Comparison of ENCODE assay signal across 10 cellular contexts in the genomic region with DNA sequence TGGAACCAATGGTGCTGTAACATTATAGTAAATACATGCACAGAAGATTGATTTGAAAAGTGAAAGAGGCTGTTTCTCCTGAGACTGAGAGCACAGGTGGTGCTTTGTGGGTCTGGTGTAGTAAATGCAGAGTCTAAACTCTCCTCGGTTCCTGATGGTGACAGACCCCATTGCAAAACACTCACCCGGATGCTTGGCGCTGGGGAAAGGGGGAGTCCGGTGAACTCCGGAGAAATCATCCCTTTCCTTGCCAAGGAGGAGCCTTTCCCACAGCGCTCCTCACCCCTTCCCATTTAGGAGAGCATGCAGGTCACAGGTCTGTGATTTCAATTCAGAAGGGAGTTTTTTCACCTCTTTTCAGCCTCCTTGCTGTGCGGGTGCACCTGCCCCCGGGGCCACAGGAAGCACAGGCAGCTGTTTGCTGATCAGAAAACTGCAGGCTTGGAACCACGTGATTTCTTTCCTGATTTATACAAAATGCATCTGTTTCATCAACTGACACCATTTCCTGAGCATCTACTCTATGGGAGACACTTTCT.
DNase-seq lines count a peak whose midpoint lies in the region; ATAC-seq, FAIRE-seq and TF ChIP-seq lines count a peak whose summit lies in the region.
"Had no signal": no experiment of that assay in that cellular context is flagged by ENCODE, and none has a peak within 500 bp of the region (broad histone marks: within the 10 kb centered on the region; RNA-seq: fewer than 3 reads in every experiment).

No MANE protein-coding gene starts in this region.

- intact Hi-C loops in GM12878 (cut with micrococcal nuclease; ENCODE audit: unreplicated experiment) = no loop called here

- BruUV-seq in GM12878 (replicated peaks; lab: Mats Ljungman, UMichigan) = no TSS peak

- ATAC-seq in GM21381 (IDR thresholded peaks at IDR 0.05; ENCODE audit: unreplicated experiment) = peak; percentile 55
- ATAC-seq in HG03571 (IDR thresholded peaks at IDR 0.05; ENCODE audit: unreplicated experiment) = peak; percentile 42
- peak; percentile 63 for ATAC-seq in GM12878

- no peaks in the 10 kb centered on the region for H3K27me3 ChIP-seq in GM12878 (replicated peaks in 1 of 2; ENCODE audit: control insufficient read depth in 2 of 2, insufficient read depth in 2 of 2, low read length in 1 of 2)
- H3K27me3 ChIP-seq: neutrophil had no signal

- RAD21 ChIA-PET in GM12878 (lab: Charles Lee; ENCODE audit: unreplicated experiment) = interaction anchor here (1.2 kb wide), 1 partner anchor 32 kb away, joined by 3 read pairs; no protein-coding TSS in a partner anchor

- H3K9ac ChIP-seq in GM12878 (ENCODE audit: control insufficient read depth, insufficient read depth, low read length) = peak overlapping the region; percentile 82

- CTCF ChIA-PET in GM12878 (lab: Yijun Ruan, JAX) = interaction anchor here (1.0 to 1.7 kb wide), 4 partner anchors 9 to 69 kb away, joined by 3 to 5 read pairs (median 4); no protein-coding TSS in a partner anchor

- peak in 1 of 2 experiments; percentile 28; a peak in 2 of 4 replicates for TF ChIP-seq EP300 in GM12878 (IDR thresholded peaks at IDR 0.05; ENCODE audit: borderline replicate concordance in 1 of 2, control insufficient read depth in 1 of 2, low read depth in 2 of 2, low read length in 2 of 2)

- peaks cover 5% of the 10 kb centered on the region for H3K79me2 ChIP-seq in GM12878 (ENCODE audit: control insufficient read depth, insufficient read depth, low read length)

- no peaks in the 10 kb centered on the region for H4K20me1 ChIP-seq in GM12878 (ENCODE audit: control insufficient read depth, insufficient read depth)

- no peak for TF ChIP-seq CTCF in GM12865 (IDR thresholded peaks at IDR 0.05; ENCODE audit: insufficient read depth, low read depth, low read length, missing control alignments)
- TF ChIP-seq CTCF in GM12878 (IDR thresholded peaks at IDR 0.05 in 2 of 3, conservative IDR thresholded peaks at IDR 0.05 in 1 of 3; ENCODE audit: control insufficient read depth in 2 of 3, extremely low read depth in 1 of 3, insufficient read depth in 1 of 3, low read depth in 3 of 3, low read length in 3 of 3) = no peak
- TF ChIP-seq CTCF in GM13976 (IDR thresholded peaks at IDR 0.05; ENCODE audit: borderline replicate concordance, control extremely low read depth, extremely low read depth, insufficient read depth, missing control alignments) = no peak

- DNase-seq in GM12865 (ENCODE audit: low read depth) (peak; percentile 87), GM12878 (ENCODE audit: low read depth, low spot score) (peak; percentile 70), SW480 (ENCODE audit: low spot score) (no peak), GM13976 (ENCODE audit: low spot score) (no peak), midbrain (lab: John Stamatoyannopoulos, UW) (no peak), LoVo (ENCODE audit: low spot score) (no peak)

- 0% methylated on average over 9 of the region's 9 CpGs for WGBS in GM12878 (ENCODE audit: insufficient coverage, insufficient replicate concordance, low lambda C conversion rate, missing lambda C conversion rate)

- H3K9me3 ChIP-seq in GM12878 (replicated peaks; ENCODE audit: control insufficient read depth, insufficient read depth, low read length) = no peaks in the 10 kb centered on the region
- H3K9me3 ChIP-seq: neutrophil had no signal

- H3K27ac ChIP-seq in GM12878 (ENCODE audit: control insufficient read depth, insufficient read depth) = peak overlapping the region; percentile 99
- H3K27ac ChIP-seq: HL-60, neutrophil had no signal

- peaks cover 46% of the 10 kb centered on the region for H3K4me1 ChIP-seq in GM12878 (ENCODE audit: control insufficient read depth, insufficient read depth, low read length)

- peak overlapping the region; percentile 69 for H3K4me3 ChIP-seq in GM12865 (ENCODE audit: low read depth, low read length)
- H3K4me3 ChIP-seq in GM12878 = peak overlapping the region; percentile 35

- POLR2A ChIA-PET in GM12878 (lab: Charles Lee) = interaction anchor here (0.7 kb wide), 1 partner anchor 67 kb away, joined by 3 read pairs; no protein-coding TSS in a partner anchor

- in situ Hi-C loops in GM12878 (cut with MboI) = no loop called here
- in situ Hi-C loops in GM13976 (cut with MboI; ENCODE audit: low sequenced_read_pairs, unreplicated experiment) = no loop called here

- H3K4me2 ChIP-seq in GM12878 (ENCODE audit: control insufficient read depth, insufficient read depth) = peak overlapping the region; percentile 94

- SMC1A ChIA-PET in GM12878 (lab: Charles Lee; ENCODE audit: uncharacterized antibody, unreplicated experiment) = interaction anchor here (1.0 to 1.9 kb wide), 4 partner anchors 24 to 271 kb away, joined by 3 to 7 read pairs (median 3); no protein-coding TSS in a partner anchor

- FAIRE-seq in GM12878 (lab: Jason Lieb, UNC) = no peak

- peak overlapping the region; percentile 92 for H2AFZ ChIP-seq in GM12878 (ENCODE audit: control insufficient read depth, low read depth, low read length)

- no peaks in the 10 kb centered on the region for H3K36me3 ChIP-seq in GM12878 (ENCODE audit: control insufficient read depth in 2 of 2, insufficient read depth in 2 of 2, low read length in 1 of 2)
- H3K36me3 ChIP-seq: neutrophil had no signal

- TF ChIP-seq POLR2A in GM12878 (IDR thresholded peaks at IDR 0.05; ENCODE audit: low read depth, low read length) = no peak

- no peak for TF ChIP-seq RAD21 in GM12878 (IDR thresholded peaks at IDR 0.05; ENCODE audit: insufficient read depth, low read depth, low read length)

TF ChIP-seq in GM12878, 131 proteins besides CTCF, POLR2A, EP300 and RAD21 (continues in another document):
- 0 out of 2 replicates have a peak, but pooled peaks have one; percentile 85 for TF ChIP-seq TCF3 (IDR thresholded peaks at IDR 0.05; ENCODE audit: borderline replicate concordance, insufficient read depth, low read depth, low read length)
- TF ChIP-seq, protein P1, sequence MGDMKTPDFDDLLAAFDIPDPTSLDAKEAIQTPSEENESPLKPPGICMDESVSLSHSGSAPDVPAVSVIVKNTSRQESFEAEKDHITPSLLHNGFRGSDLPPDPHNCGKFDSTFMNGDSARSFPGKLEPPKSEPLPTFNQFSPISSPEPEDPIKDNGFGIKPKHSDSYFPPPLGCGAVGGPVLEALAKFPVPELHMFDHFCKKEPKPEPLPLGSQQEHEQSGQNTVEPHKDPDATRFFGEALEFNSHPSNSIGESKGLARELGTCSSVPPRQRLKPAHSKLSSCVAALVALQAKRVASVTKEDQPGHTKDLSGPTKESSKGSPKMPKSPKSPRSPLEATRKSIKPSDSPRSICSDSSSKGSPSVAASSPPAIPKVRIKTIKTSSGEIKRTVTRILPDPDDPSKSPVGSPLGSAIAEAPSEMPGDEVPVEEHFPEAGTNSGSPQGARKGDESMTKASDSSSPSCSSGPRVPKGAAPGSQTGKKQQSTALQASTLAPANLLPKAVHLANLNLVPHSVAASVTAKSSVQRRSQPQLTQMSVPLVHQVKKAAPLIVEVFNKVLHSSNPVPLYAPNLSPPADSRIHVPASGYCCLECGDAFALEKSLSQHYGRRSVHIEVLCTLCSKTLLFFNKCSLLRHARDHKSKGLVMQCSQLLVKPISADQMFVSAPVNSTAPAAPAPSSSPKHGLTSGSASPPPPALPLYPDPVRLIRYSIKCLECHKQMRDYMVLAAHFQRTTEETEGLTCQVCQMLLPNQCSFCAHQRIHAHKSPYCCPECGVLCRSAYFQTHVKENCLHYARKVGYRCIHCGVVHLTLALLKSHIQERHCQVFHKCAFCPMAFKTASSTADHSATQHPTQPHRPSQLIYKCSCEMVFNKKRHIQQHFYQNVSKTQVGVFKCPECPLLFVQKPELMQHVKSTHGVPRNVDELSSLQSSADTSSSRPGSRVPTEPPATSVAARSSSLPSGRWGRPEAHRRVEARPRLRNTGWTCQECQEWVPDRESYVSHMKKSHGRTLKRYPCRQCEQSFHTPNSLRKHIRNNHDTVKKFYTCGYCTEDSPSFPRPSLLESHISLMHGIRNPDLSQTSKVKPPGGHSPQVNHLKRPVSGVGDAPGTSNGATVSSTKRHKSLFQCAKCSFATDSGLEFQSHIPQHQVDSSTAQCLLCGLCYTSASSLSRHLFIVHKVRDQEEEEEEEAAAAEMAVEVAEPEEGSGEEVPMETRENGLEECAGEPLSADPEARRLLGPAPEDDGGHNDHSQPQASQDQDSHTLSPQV (IDR thresholded peaks at IDR 0.05) = no peak
- TF ChIP-seq SMAD1 (IDR thresholded peaks at IDR 0.05; ENCODE audit: low read depth, partially characterized antibody) = no peak
- no peak for TF ChIP-seq MYB (IDR thresholded peaks at IDR 0.05; ENCODE audit: borderline replicate concordance, low read depth, low read length)
- peak; percentile 32; the same call in 1 of the 2 replicates for TF ChIP-seq PAX5 (IDR thresholded peaks at IDR 0.05; ENCODE audit: borderline replicate concordance, low read depth, low read length)
- no peak for TF ChIP-seq BMI1 (IDR thresholded peaks at IDR 0.05; ENCODE audit: borderline replicate concordance)

Comparison
In these comparisons a context has a peak if more than half of its experiments do, and no peak if none do; other contexts are left out.
1. DNase-seq: peak in GM12865 (single experiment) and GM12878 (single experiment); none in SW480 (single experiment), GM13976 (single experiment), midbrain (single experiment) and LoVo (single experiment).
2. Peak in every context shown above with its lines, with median percentiles within 50 percentile points of each other: ATAC-seq.